In the genomic region with DNA sequence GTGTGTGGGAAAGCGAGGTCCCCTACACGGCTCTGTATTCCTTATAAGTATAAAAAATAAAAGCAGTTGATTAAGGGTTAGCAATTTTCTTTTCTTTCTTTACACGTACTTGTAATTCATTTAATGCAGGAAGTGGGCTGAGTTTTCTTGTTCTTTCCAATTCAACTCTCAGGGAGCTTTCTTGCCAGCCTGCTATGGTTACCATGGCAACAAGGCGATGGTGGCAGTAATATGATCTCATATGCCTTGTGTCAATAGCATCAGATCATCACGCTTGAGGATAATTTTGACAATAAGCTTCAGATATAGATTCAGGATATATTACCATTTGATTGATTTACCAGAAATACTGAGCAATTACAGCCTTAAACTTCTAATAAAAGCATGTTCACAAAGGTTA, we compare ENCODE assay signal across 14 cellular contexts.
DNase-seq lines count a peak whose midpoint lies in the region; ATAC-seq and TF ChIP-seq lines count a peak whose summit lies in the region.
"Had no signal": no experiment of that assay in that cellular context is flagged by ENCODE, and none has a peak within 500 bp of the region (broad histone marks: within the 10 kb centered on the region; RNA-seq: fewer than 3 reads in every experiment).

No MANE protein-coding gene starts in this region.

- no peaks in the 10 kb centered on the region for H4K20me1 ChIP-seq in osteoblast (ENCODE audit: insufficient read depth, low read length)

- H3K9me3 ChIP-seq in gastrocnemius medialis (no peaks in the 10 kb centered on the region), osteoblast (ENCODE audit: low read depth, low read length) (peaks cover 3% of the 10 kb centered on the region), BE2C (no peaks in the 10 kb centered on the region)
- H3K9me3 ChIP-seq: psoas muscle, upper lobe of right lung had no signal

- intact Hi-C loops in posterior cingulate gyrus (cut with DNase I) (no loop called here), gastrocnemius medialis (cut with DNase I; ENCODE audit: low total_unique reads) (no loop called here)

- no peak for TF ChIP-seq CTCF in VCaP (conservative IDR thresholded peaks at IDR 0.05)
- no peak for TF ChIP-seq CTCF in gastrocnemius medialis (IDR thresholded peaks at IDR 0.05 in 4 of 5, conservative IDR thresholded peaks at IDR 0.05 in 1 of 5)
- no peak for TF ChIP-seq CTCF in osteoblast (IDR thresholded peaks at IDR 0.05; ENCODE audit: extremely low read depth, low read depth, low read length)
- TF ChIP-seq CTCF in BE2C (IDR thresholded peaks at IDR 0.05; ENCODE audit: low read depth, low read length): no peak

- no peak overlapping the region for H2AFZ ChIP-seq in osteoblast (ENCODE audit: low read length)

- no peaks in the 10 kb centered on the region for H3K4me1 ChIP-seq in gastrocnemius medialis
- no peaks in the 10 kb centered on the region for H3K4me1 ChIP-seq in osteoblast (ENCODE audit: insufficient read depth, low read length)
- no peaks in the 10 kb centered on the region for H3K4me1 ChIP-seq in BE2C
- H3K4me1 ChIP-seq: psoas muscle, upper lobe of right lung had no signal

- TF ChIP-seq POLR2A in gastrocnemius medialis (IDR thresholded peaks at IDR 0.05): no peak

- peak overlapping the region; percentile 27 for H3K27ac ChIP-seq in VCaP
- H3K27ac ChIP-seq in gastrocnemius medialis: no peak overlapping the region
- no peak overlapping the region for H3K27ac ChIP-seq in osteoblast (ENCODE audit: low read depth, low read length)
- H3K27ac ChIP-seq: psoas muscle, upper lobe of right lung had no signal

- H3K4me2 ChIP-seq in osteoblast (ENCODE audit: insufficient read depth, low read length): no peak overlapping the region

- H3K27me3 ChIP-seq in gastrocnemius medialis (no peaks in the 10 kb centered on the region), osteoblast (ENCODE audit: insufficient read depth, low read length) (no peaks in the 10 kb centered on the region), BE2C (no peaks in the 10 kb centered on the region)
- H3K27me3 ChIP-seq: upper lobe of right lung had no signal

- no peaks in the 10 kb centered on the region for H3K36me3 ChIP-seq in gastrocnemius medialis
- H3K36me3 ChIP-seq in osteoblast (ENCODE audit: insufficient read depth, low read length): no peaks in the 10 kb centered on the region
- H3K36me3 ChIP-seq in BE2C: no peaks in the 10 kb centered on the region
- H3K36me3 ChIP-seq: upper lobe of right lung had no signal

- in situ Hi-C loops in gastrocnemius medialis (cut with MboI; ENCODE audit: low sequenced_read_pairs in 4 of 4): no loop called here

- H3K79me2 ChIP-seq in osteoblast (ENCODE audit: insufficient read depth, low read length): no peaks in the 10 kb centered on the region

- H3K4me3 ChIP-seq in gastrocnemius medialis (no peak overlapping the region), osteoblast (ENCODE audit: insufficient read depth, low read length) (no peak overlapping the region), BE2C (ENCODE audit: low read depth, low read length) (no peak overlapping the region)
- H3K4me3 ChIP-seq: psoas muscle, upper lobe of right lung had no signal

- peak; percentile 54 for DNase-seq in NCI-H146 (lab: John Stamatoyannopoulos, UW)
- no peak for DNase-seq in NCI-H146 treated with DMSO at 0.1 percent for 48 hours (lab: John Stamatoyannopoulos, UW; ENCODE audit: unreplicated experiment)
- peak; percentile 81 for DNase-seq in NCI-H2171 treated with DMSO at 0.1 percent for 48 hours (lab: John Stamatoyannopoulos, UW)
- peak in 6 of 10 donors; percentile 22 to 86 (median 48) for DNase-seq in posterior cingulate gyrus
- DNase-seq in gastrocnemius medialis: no peak
- no peak for DNase-seq in osteoblast (ENCODE audit: insufficient read length, low spot score, missing footprints)
- DNase-seq in BE2C: no peak
- DNase-seq: 8988T; activated CD4-positive, alpha-beta memory T cell treated with anti-CD3 and anti-CD28 coated beads, Interleukin-2, amount 10 ng/mL, durations not matched to agents 7 days and 5 days; activated effector memory CD4-positive, alpha-beta T cell treated with Interleukin-2 at 50 U/mL for 16 hours; effector CD4-positive, alpha-beta T cell; psoas muscle; upper lobe of right lung had no signal

- ATAC-seq in gastrocnemius medialis: no peak
- ATAC-seq: psoas muscle, upper lobe of right lung had no signal

Comparison
In these comparisons a context has a peak if more than half of its experiments do, and no peak if none do; other contexts are left out.
1. DNase-seq: peak in NCI-H146 (single experiment), NCI-H2171 treated with DMSO at 0.1 percent for 48 hours (single experiment) and posterior cingulate gyrus (6 of 10); none in NCI-H146 treated with DMSO at 0.1 percent for 48 hours (single experiment), gastrocnemius medialis (0 of 2), osteoblast (single experiment) and BE2C (single experiment).